ENCODE assay signal across 17 cellular contexts in the genomic region with DNA sequence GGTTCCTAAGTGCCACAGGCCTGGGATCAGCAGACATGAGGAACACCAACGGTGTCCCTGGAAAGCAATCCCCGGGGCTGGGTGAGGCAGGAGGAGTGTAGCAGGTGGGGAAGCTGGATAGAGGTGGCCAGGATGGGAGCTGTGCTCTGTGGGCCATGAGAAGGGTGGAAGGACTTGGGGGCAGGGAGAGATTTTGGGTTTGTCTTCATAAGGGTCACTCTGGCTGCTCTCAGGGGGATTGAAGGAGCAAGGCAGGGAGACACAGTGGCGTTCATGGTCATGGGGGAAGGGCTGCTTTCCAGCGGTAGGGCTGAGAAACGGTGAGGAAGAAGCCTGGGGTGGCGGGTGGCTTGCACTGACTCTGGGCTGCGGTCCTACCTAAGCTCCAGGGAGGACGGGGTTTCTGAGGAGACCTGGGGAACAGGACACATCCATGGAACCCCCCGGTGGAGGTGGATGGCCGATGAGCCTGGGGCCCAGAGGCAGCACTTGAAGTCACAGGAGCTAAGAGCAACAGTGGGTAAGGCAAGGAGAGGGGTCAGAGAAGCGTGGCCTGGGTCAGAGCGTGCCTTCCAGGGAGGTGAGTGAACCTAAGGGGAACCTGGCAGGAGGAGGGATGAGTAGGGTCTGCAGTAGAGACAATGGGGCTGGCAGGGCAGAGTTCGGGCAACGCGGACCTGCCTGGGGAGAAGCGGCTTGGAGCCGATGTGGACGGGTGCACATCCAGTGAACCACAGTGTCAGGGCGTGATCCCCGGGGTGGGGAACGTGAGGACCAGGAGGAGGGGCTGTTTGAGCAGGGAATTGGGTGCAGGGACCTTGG. TPM values are rescaled to one million over a fixed set of nuclear protein-coding genes. Genes with fewer than 3 reads are reported as not detected.
A peak's percentile ranks its signal among the peaks of the same experiment; 100 is the strongest.
DNase-seq lines count a peak whose midpoint lies in the region; ATAC-seq and TF ChIP-seq lines count a peak whose summit lies in the region.
"Had no signal": no experiment of that assay in that cellular context is flagged by ENCODE, and none has a peak within 500 bp of the region (broad histone marks: within the 10 kb centered on the region; RNA-seq: fewer than 3 reads in every experiment).

No MANE protein-coding gene starts in this region.

- H3K9me3 Mint-ChIP-seq in activated naive CD8-positive, alpha-beta T cell treated with anti-CD3 and anti-CD28 coated beads for 36 hours, result peaks cover 11% of the 10 kb centered on the region
- peaks cover 12% of the 10 kb centered on the region for H3K9me3 Mint-ChIP-seq in activated naive CD8-positive, alpha-beta T cell treated with anti-CD3 and anti-CD28 coated beads, Interleukin-2, amount 50 U/mL, for 24 hours
- peaks cover 1% of the 10 kb centered on the region for H3K9me3 Mint-ChIP-seq in activated B cell treated with CpG ODN at 0.5 μM for 24 hours

- CTCF ChIA-PET in activated B cell treated with CpG ODN at 0.5 μM for 24 hours (lab: Charles Lee), result no interaction called here

- H3K4me1 ChIP-seq in thyroid gland, result no peaks in the 10 kb centered on the region

- H3K36me3 ChIP-seq in thyroid gland, result no peaks in the 10 kb centered on the region
- H3K36me3 ChIP-seq: MG63 had no signal

- no peaks in the 10 kb centered on the region for H3K27me3 ChIP-seq in thyroid gland
- H3K27me3 ChIP-seq: MG63 had no signal

- POLR2A ChIA-PET in activated B cell treated with CpG ODN at 0.5 μM for 24 hours (lab: Charles Lee), result interaction anchor here (1.1 kb wide), 1 partner anchor 12 kb away, joined by 4 read pairs; a partner anchor contains a TSS

- H3K27ac Mint-ChIP-seq in activated naive CD8-positive, alpha-beta T cell treated with anti-CD3 and anti-CD28 coated beads for 36 hours, result peak overlapping the region; percentile 30
- H3K27ac Mint-ChIP-seq in activated naive CD8-positive, alpha-beta T cell treated with anti-CD3 and anti-CD28 coated beads, Interleukin-2, amount 50 U/mL, for 24 hours, result no peak overlapping the region
- H3K27ac Mint-ChIP-seq in activated B cell treated with CpG ODN at 0.5 μM for 24 hours, result peak overlapping the region; percentile 22
- H3K27ac Mint-ChIP-seq: CD4-positive, alpha-beta T cell; HFFc6 had no signal

- DNase-seq in activated naive CD8-positive, alpha-beta T cell treated with anti-CD3 and anti-CD28 coated beads for 36 hours, result no peak
- DNase-seq in activated naive CD8-positive, alpha-beta T cell treated with anti-CD3 and anti-CD28 coated beads, Interleukin-2, amount 50 U/mL, for 24 hours, result no peak
- DNase-seq in activated B cell treated with CpG ODN at 0.5 μM for 24 hours (no peak), mesenteric fat pad (ENCODE audit: low spot score) (peak; percentile 67), thyroid gland (no peak), NCI-H1417 treated with DMSO at 0.1 percent for 48 hours (lab: John Stamatoyannopoulos, UW) (no peak), midbrain (lab: John Stamatoyannopoulos, UW) (no peak)
- DNase-seq: AML-193; Calu3; CD4-positive, alpha-beta T cell; HFFc6; MG63; NCI-H1694 treated with DMSO at 0.1 percent for 48 hours; NCI-H446 treated with DMSO at 0.1 percent for 48 hours; OCI-M1 had no signal

- TF ChIP-seq POLR2A in thyroid gland (IDR thresholded peaks at IDR 0.05), result no peak

- H3K4me3 Mint-ChIP-seq in activated naive CD8-positive, alpha-beta T cell treated with anti-CD3 and anti-CD28 coated beads for 36 hours, result no peak overlapping the region
- no peak overlapping the region for H3K4me3 Mint-ChIP-seq in activated naive CD8-positive, alpha-beta T cell treated with anti-CD3 and anti-CD28 coated beads, Interleukin-2, amount 50 U/mL, for 24 hours
- no peak overlapping the region for H3K4me3 Mint-ChIP-seq in activated B cell treated with CpG ODN at 0.5 μM for 24 hours
- H3K4me3 Mint-ChIP-seq: CD4-positive, alpha-beta T cell; HFFc6 had no signal

- no peak overlapping the region for H3K4me3 ChIP-seq in thyroid gland (replicated peaks in 1 of 3)
- H3K4me3 ChIP-seq: MG63 had no signal

- peaks cover 22% of the 10 kb centered on the region for H3K4me1 Mint-ChIP-seq in activated naive CD8-positive, alpha-beta T cell treated with anti-CD3 and anti-CD28 coated beads for 36 hours
- peaks cover 32% of the 10 kb centered on the region for H3K4me1 Mint-ChIP-seq in activated naive CD8-positive, alpha-beta T cell treated with anti-CD3 and anti-CD28 coated beads, Interleukin-2, amount 50 U/mL, for 24 hours
- H3K4me1 Mint-ChIP-seq in activated B cell treated with CpG ODN at 0.5 μM for 24 hours, result peaks cover 13% of the 10 kb centered on the region

- no peaks in the 10 kb centered on the region for H3K27me3 Mint-ChIP-seq in activated naive CD8-positive, alpha-beta T cell treated with anti-CD3 and anti-CD28 coated beads for 36 hours
- H3K27me3 Mint-ChIP-seq in activated naive CD8-positive, alpha-beta T cell treated with anti-CD3 and anti-CD28 coated beads, Interleukin-2, amount 50 U/mL, for 24 hours, result no peaks in the 10 kb centered on the region
- H3K27me3 Mint-ChIP-seq in activated B cell treated with CpG ODN at 0.5 μM for 24 hours, result no peaks in the 10 kb centered on the region
- H3K27me3 Mint-ChIP-seq: CD4-positive, alpha-beta T cell had no signal

- TF ChIP-seq CTCF in activated B cell treated with CpG ODN at 0.5 μM for 24 hours (IDR thresholded peaks at IDR 0.05), result no peak
- no peak for TF ChIP-seq CTCF in thyroid gland (IDR thresholded peaks at IDR 0.05)

- H3K36me3 Mint-ChIP-seq in activated naive CD8-positive, alpha-beta T cell treated with anti-CD3 and anti-CD28 coated beads for 36 hours, result peaks cover 19% of the 10 kb centered on the region
- peaks cover 5% of the 10 kb centered on the region for H3K36me3 Mint-ChIP-seq in activated naive CD8-positive, alpha-beta T cell treated with anti-CD3 and anti-CD28 coated beads, Interleukin-2, amount 50 U/mL, for 24 hours (ENCODE audit: low read depth)
- H3K36me3 Mint-ChIP-seq in activated B cell treated with CpG ODN at 0.5 μM for 24 hours (ENCODE audit: low read depth), result no peaks in the 10 kb centered on the region

- no peaks in the 10 kb centered on the region for H3K9me3 ChIP-seq in thyroid gland

- H3K27ac ChIP-seq in thyroid gland, result no peak overlapping the region
- H3K27ac ChIP-seq: KMS-11 had no signal

- WGBS in thyroid gland, 2 donors, result 90 to 94% methylated on average over 21 of the region's 21 CpGs

- no peak for ATAC-seq in activated naive CD8-positive, alpha-beta T cell treated with anti-CD3 and anti-CD28 coated beads, Interleukin-2, amount 50 U/mL, for 24 hours
- ATAC-seq in activated B cell treated with CpG ODN at 0.5 μM for 24 hours (ENCODE audit: low read depth), result no peak
- ATAC-seq: HepG2 had no signal

- intact Hi-C loops in activated B cell treated with CpG ODN at 0.5 μM for 24 hours (cut with micrococcal nuclease), result no loop called here
- intact Hi-C loops in thyroid gland (cut with DNase I), result no loop called here

RNA-seq across cellular contexts. Expression of a gene that starts 12.4 kb away (rescaled TPM):
- total RNA-seq in activated naive CD8-positive, alpha-beta T cell treated with anti-CD3 and anti-CD28 coated beads for 36 hours, result 100 to 1,000 TPM; 135 to 141 TPM
- total RNA-seq in activated B cell treated with CpG ODN at 0.5 μM for 24 hours (162 and 175 TPM in 2 replicates), mesenteric fat pad (147 TPM), thyroid gland (100 to 1,000 TPM; 102 to 226 (median 177) TPM)

RNA-seq across cellular contexts. Expression of a gene that starts 28.4 kb away (rescaled TPM):
- total RNA-seq in activated naive CD8-positive, alpha-beta T cell treated with anti-CD3 and anti-CD28 coated beads for 36 hours, result 10 to 100 TPM; 51.3 to 53.2 TPM
- 67.3 and 73.7 TPM in 2 replicates for total RNA-seq in activated B cell treated with CpG ODN at 0.5 μM for 24 hours
- 46.8 TPM for total RNA-seq in mesenteric fat pad
- 10 to 100 TPM; 85.3 to 99.5 (median 87.3) TPM for total RNA-seq in thyroid gland
